In the genomic region with DNA sequence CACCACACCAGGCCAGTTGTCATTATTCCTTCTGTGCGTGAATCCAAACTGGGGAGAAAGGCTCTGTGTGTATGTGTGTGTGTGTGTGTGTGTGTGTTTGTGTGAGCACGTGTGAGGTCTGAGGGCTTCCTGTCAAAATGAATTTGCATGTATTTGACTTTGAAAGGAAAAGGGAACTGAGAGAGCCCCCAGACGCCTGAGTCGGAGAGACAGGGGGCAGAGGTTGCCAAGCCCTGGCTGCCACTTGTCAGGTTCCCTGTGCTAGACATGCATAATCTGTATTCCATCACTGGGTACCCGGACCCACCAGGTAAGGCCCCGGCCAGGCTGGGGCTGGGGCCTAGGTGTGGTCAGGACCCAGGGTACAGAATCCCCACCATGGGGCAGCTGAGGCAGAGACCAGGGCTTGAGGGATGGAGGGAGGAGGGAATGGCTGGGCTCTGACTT, we compare ENCODE assay signal across 15 cellular contexts. TPM values are rescaled to one million over a fixed set of nuclear protein-coding genes. Genes with fewer than 3 reads are reported as not detected.
DNase-seq lines count a peak whose midpoint lies in the region; ATAC-seq and TF ChIP-seq lines count a peak whose summit lies in the region.
"Had no signal": no experiment of that assay in that cellular context is flagged by ENCODE, and none has a peak within 500 bp of the region (broad histone marks: within the 10 kb centered on the region; RNA-seq: fewer than 3 reads in every experiment).

A gene with protein sequence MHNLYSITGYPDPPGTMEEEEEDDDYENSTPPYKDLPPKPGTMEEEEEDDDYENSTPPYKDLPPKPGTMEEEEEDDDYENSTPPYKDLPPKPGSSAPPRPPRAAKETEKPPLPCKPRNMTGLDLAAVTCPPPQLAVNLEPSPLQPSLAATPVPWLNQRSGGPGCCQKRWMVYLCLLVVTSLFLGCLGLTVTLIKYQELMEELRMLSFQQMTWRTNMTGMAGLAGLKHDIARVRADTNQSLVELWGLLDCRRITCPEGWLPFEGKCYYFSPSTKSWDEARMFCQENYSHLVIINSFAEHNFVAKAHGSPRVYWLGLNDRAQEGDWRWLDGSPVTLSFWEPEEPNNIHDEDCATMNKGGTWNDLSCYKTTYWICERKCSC (plus strand): TSS at position 191 of the 447 bp plus-strand sequence. CDS start 77 bp downstream, at position 268.

- H3K4me3 Mint-ChIP-seq in central memory CD8-positive, alpha-beta T cell: peak within 1 kb of the TSS; percentile 42

- DNase-seq in Karpas-422: peak; percentile 91
- no peak for DNase-seq in central memory CD8-positive, alpha-beta T cell (ENCODE audit: low spot score in 2 of 2)
- DNase-seq in SK-N-DZ (ENCODE audit: low spot score): no peak
- DNase-seq in psoas muscle: no peak
- DNase-seq in erythroblast (lab: John Stamatoyannopoulos, UW): no peak
- DNase-seq: activated effector memory CD4-positive, alpha-beta T cell treated with Interleukin-2 at 50 U/mL for 16 hours; cerebellar nuclear complex; NCI-H1105 treated with DMSO at 0.1 percent for 48 hours; NCI-H524 treated with DMSO at 0.1 percent for 48 hours had no signal

- H4K20me1 ChIP-seq in DOHH2 (ENCODE audit: control insufficient read depth, insufficient read depth, low read depth, low read length) (no peaks in the 10 kb centered on the region), Karpas-422 (ENCODE audit: insufficient read depth, low read depth, low read length) (no peaks in the 10 kb centered on the region)

- WGBS in psoas muscle, 3 donors: 39 to 53% (median 45%) methylated on average over 6 of the region's 6 CpGs

- H3K27me3 ChIP-seq in DOHH2 (ENCODE audit: control insufficient read depth, low read length) (no peaks in the 10 kb centered on the region), Karpas-422 (ENCODE audit: low read length) (no peaks in the 10 kb centered on the region), psoas muscle (ENCODE audit: insufficient read depth in 3 of 3, low read length in 2 of 3) (peaks cover 0 to 4% (median 0%) of the 10 kb centered on the region in 3 donors)

- peaks cover 15% of the 10 kb centered on the region for H3K79me2 ChIP-seq in DOHH2 (ENCODE audit: control insufficient read depth, low read length)
- no peaks in the 10 kb centered on the region for H3K79me2 ChIP-seq in Karpas-422 (ENCODE audit: low read length)
- H3K79me2 ChIP-seq: parathyroid adenoma had no signal

- H3K9me2 ChIP-seq in DOHH2 (replicated peaks; ENCODE audit: control insufficient read depth, low read length) (no peaks in the 10 kb centered on the region), Karpas-422 (replicated peaks; ENCODE audit: insufficient read depth, low read length) (no peaks in the 10 kb centered on the region)

- H3K9ac ChIP-seq in Karpas-422 (ENCODE audit: low read length): peak within 1 kb of the TSS; percentile 43
- H3K9ac ChIP-seq: parathyroid adenoma had no signal

- ATAC-seq in GM18907 (IDR thresholded peaks at IDR 0.05; ENCODE audit: unreplicated experiment): peak; percentile 41
- no peak for ATAC-seq in central memory CD8-positive, alpha-beta T cell (replicated peaks; ENCODE audit: extremely low read depth, poor library complexity, severe bottlenecking)
- ATAC-seq in psoas muscle: no peak
- no peak for ATAC-seq in HG03460 (IDR thresholded peaks at IDR 0.05; ENCODE audit: unreplicated experiment)
- ATAC-seq: SK-N-SH treated with all-trans-retinoic acid at 6 μM for 48 hours had no signal

- peaks cover 63% of the 10 kb centered on the region for H3K4me1 ChIP-seq in DOHH2 (ENCODE audit: control insufficient read depth, low read length)
- H3K4me1 ChIP-seq in Karpas-422 (ENCODE audit: low read length): peaks cover 13% of the 10 kb centered on the region
- no peaks in the 10 kb centered on the region for H3K4me1 ChIP-seq in psoas muscle
- H3K4me1 ChIP-seq: parathyroid adenoma had no signal

- H3K9me3 Mint-ChIP-seq in central memory CD8-positive, alpha-beta T cell: no peaks in the 10 kb centered on the region

- peaks cover 4% of the 10 kb centered on the region for H3K36me3 Mint-ChIP-seq in central memory CD8-positive, alpha-beta T cell (ENCODE audit: insufficient read depth)

- TF ChIP-seq CTCF in DOHH2 (IDR thresholded peaks at IDR 0.05; ENCODE audit: low read depth, low read length, poor library complexity, severe bottlenecking) (no peak), psoas muscle (IDR thresholded peaks at IDR 0.05) (no peak)

- H3K9me3 ChIP-seq in DOHH2 (ENCODE audit: control insufficient read depth, insufficient read depth, low read length) (no peaks in the 10 kb centered on the region), Karpas-422 (ENCODE audit: low read length) (no peaks in the 10 kb centered on the region), psoas muscle (no peaks in the 10 kb centered on the region)

- peak within 1 kb of the TSS; percentile 95 for H3K4me2 ChIP-seq in DOHH2 (ENCODE audit: low read length)
- peak within 1 kb of the TSS; percentile 60 for H3K4me2 ChIP-seq in Karpas-422 (ENCODE audit: low read depth, low read length, poor library complexity, severe bottlenecking)

- H3F3A ChIP-seq in DOHH2 (ENCODE audit: control insufficient read depth, insufficient read depth): peaks cover 17% of the 10 kb centered on the region

- H3K27ac ChIP-seq in DOHH2 (ENCODE audit: low read depth, low read length): peak within 1 kb of the TSS; percentile 55
- no peak within 1 kb of the TSS for H3K27ac ChIP-seq in Karpas-422 (ENCODE audit: low read length)
- H3K27ac ChIP-seq in psoas muscle: no peak within 1 kb of the TSS
- H3K27ac ChIP-seq: parathyroid adenoma had no signal

- intact Hi-C loops in psoas muscle (cut with DNase I): no loop called here

- no peak within 1 kb of the TSS for H3K27ac Mint-ChIP-seq in central memory CD8-positive, alpha-beta T cell (ENCODE audit: low read depth)

- H3K36me3 ChIP-seq in DOHH2 (ENCODE audit: control insufficient read depth, low read length) (no peaks in the 10 kb centered on the region), Karpas-422 (ENCODE audit: insufficient read depth, low read length) (no peaks in the 10 kb centered on the region), psoas muscle (ENCODE audit: insufficient read depth in 1 of 2, low read depth in 1 of 2) (no peaks in the 10 kb centered on the region)

- no peaks in the 10 kb centered on the region for H3K4me1 Mint-ChIP-seq in central memory CD8-positive, alpha-beta T cell

- TF ChIP-seq POLR2A in erythroblast (IDR thresholded peaks at IDR 0.05; ENCODE audit: low read length): no peak

- H3K4me3 ChIP-seq in DOHH2 (ENCODE audit: low read length): peak within 1 kb of the TSS; percentile 86
- peak within 1 kb of the TSS; percentile 51; the same call in 1 of the 2 replicates for H3K4me3 ChIP-seq in Karpas-422 (ENCODE audit: low read length)
- H3K4me3 ChIP-seq in psoas muscle: no peak within 1 kb of the TSS
- H3K4me3 ChIP-seq: lung had no signal

- no peak within 1 kb of the TSS for H2AFZ ChIP-seq in Karpas-422 (ENCODE audit: low read length)
- H2AFZ ChIP-seq: parathyroid adenoma had no signal

- peaks cover 5% of the 10 kb centered on the region for H3K27me3 Mint-ChIP-seq in central memory CD8-positive, alpha-beta T cell

RNA-seq across cellular contexts. Expression of the gene that starts here (rescaled TPM):
- 7.4 and 17.6 TPM in 2 replicates for total RNA-seq in Karpas-422 (2014; rRNA removed; shearing (Covaris generic); ENCODE audit: low replicate concordance)
- polyA plus RNA-seq in SK-N-DZ (2014; cell fraction: cytosol; rRNA removed): not detected in 2 replicates
- polyA plus RNA-seq in SK-N-DZ (2014; cell fraction: nucleus; rRNA removed): not detected in 2 replicates
- total RNA-seq in psoas muscle: not detected
- under 1 TPM in 2 of 3 donors, not detected in 1; 0.03 to 0.04 TPM for polyA plus RNA-seq in psoas muscle
